ENCODE assay signal across 20 cellular contexts in the genomic region with DNA sequence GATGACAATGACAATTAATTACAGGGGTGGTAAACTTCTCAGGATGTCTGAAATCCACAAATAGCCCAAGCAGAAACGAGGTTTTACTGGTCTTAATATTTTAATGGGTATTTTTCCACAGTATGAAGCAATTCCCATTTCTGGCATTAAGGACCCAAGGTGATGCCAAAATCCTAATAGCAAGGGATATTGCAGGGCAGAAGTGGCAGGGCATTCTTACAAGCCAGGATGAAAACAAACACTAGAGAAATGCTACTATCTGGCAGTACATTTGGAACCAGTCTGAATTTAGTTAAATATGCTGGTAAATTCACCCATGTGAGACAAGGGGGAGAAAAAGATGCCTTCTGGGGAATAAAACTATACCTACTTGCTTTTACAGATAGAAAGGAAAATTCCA.
"Had no signal": no experiment of that assay in that cellular context is flagged by ENCODE, and none has a peak within 500 bp of the region (broad histone marks: within the 10 kb centered on the region; RNA-seq: fewer than 3 reads in every experiment).

No MANE protein-coding gene starts in this region.

- H3K4me1 ChIP-seq: esophagus muscularis mucosa, gastrocnemius medialis, lower lobe of right lung had no signal

- H3K79me2 ChIP-seq: hepatocyte had no signal

- ATAC-seq: gastrocnemius medialis, lower lobe of right lung, mucosa of descending colon had no signal

- H3K27ac ChIP-seq: coronary artery, dorsolateral prefrontal cortex, esophagus muscularis mucosa, gastrocnemius medialis, hepatocyte, lower lobe of right lung had no signal

- H3K4me2 ChIP-seq: hepatocyte had no signal

- H3K4me3 ChIP-seq: coronary artery, dorsolateral prefrontal cortex, esophagus muscularis mucosa, gastrocnemius medialis, hepatocyte, lower lobe of right lung, mucosa of descending colon had no signal

- H3K36me3 ChIP-seq: lower lobe of right lung had no signal

- DNase-seq: dermis blood vessel endothelial cell; dorsolateral prefrontal cortex; effector CD4-positive, alpha-beta T cell; effector memory CD4-positive, alpha-beta T cell; foreskin melanocyte; gastrocnemius medialis; glutamatergic neuron; head of caudate nucleus; islet precursor cell; kidney; kidney glomerular epithelial cell; lower lobe of right lung; mesenchymal stem cell; mucosa of descending colon; naive B cell had no signal

- H2AFZ ChIP-seq: hepatocyte had no signal

- FAIRE-seq: colon, endothelial cell of umbilical vein, kidney had no signal

- H3K9me3 ChIP-seq: esophagus muscularis mucosa, gastrocnemius medialis, lower lobe of right lung, mucosa of descending colon had no signal

- H3K27me3 ChIP-seq: dorsolateral prefrontal cortex, esophagus muscularis mucosa, gastrocnemius medialis, hepatocyte had no signal
